ENCODE assay signal across 21 cellular contexts in the genomic region with DNA sequence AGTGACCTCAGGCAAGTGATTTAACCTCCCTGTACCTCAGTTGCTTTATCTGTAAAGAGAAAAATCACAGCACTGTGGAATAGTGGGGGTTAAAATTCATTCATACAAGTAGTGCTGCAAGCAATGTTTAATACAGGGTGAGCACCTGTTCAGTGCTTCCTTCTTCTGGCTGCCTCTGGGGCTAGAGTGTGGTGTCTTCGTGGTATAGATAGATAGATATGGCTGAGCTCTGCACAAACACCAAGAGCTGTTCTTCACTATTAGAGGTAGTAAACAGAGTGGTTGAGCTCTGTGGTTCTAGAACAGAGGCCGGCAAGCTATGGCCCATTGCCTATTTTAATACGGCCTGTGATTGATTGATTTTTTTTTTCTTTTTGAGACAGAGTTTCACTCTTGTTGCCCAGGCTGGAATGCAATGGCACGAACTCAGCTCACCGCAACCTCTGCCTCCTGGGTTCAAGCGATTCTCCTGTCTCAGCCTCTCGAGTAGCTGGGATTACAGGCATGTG. TPM values are rescaled to one million over a fixed set of nuclear protein-coding genes. Genes with fewer than 3 reads are reported as not detected.
DNase-seq lines count a peak whose midpoint lies in the region; ATAC-seq and TF ChIP-seq lines count a peak whose summit lies in the region.
"Had no signal": no experiment of that assay in that cellular context is flagged by ENCODE, and none has a peak within 500 bp of the region (broad histone marks: within the 10 kb centered on the region; RNA-seq: fewer than 3 reads in every experiment).

No MANE protein-coding gene starts in this region.

- no peaks in the 10 kb centered on the region for H3K9me3 Mint-ChIP-seq in activated CD4-positive, alpha-beta T cell treated with anti-CD3 and anti-CD28 coated beads, Interleukin-2, amount 10 ng/mL, durations not matched to agents 7 days and 5 days
- H3K9me3 Mint-ChIP-seq: naive thymus-derived CD4-positive, alpha-beta T cell had no signal

- H3K9me3 ChIP-seq in SJSA1 (replicated peaks) (no peaks in the 10 kb centered on the region), left lung (no peaks in the 10 kb centered on the region), uterus (no peaks in the 10 kb centered on the region)
- H3K9me3 ChIP-seq: left ventricle myocardium inferior, upper lobe of right lung had no signal

- H3K4me1 ChIP-seq in SJSA1 (replicated peaks) (peaks cover 66% of the 10 kb centered on the region), left lung (peaks cover 27 to 86% of the 10 kb centered on the region in 2 donors), uterus (no peaks in the 10 kb centered on the region)

- H3K27ac Mint-ChIP-seq in activated CD4-positive, alpha-beta T cell treated with anti-CD3 and anti-CD28 coated beads, Interleukin-2, amount 10 ng/mL, durations not matched to agents 7 days and 5 days, result peak overlapping the region; percentile 25

- TF ChIP-seq CTCF in left lung (IDR thresholded peaks at IDR 0.05) (no peak), uterus (IDR thresholded peaks at IDR 0.05) (no peak)

- no peak overlapping the region for H3K4me3 Mint-ChIP-seq in activated CD4-positive, alpha-beta T cell treated with anti-CD3 and anti-CD28 coated beads, Interleukin-2, amount 10 ng/mL, durations not matched to agents 7 days and 5 days
- H3K4me3 Mint-ChIP-seq: CD14-positive monocyte; naive thymus-derived CD4-positive, alpha-beta T cell had no signal

- ATAC-seq in left lung, result no peak
- ATAC-seq: naive thymus-derived CD4-positive, alpha-beta T cell; sciatic nerve; upper lobe of right lung had no signal

- H3K27me3 ChIP-seq in SJSA1 (replicated peaks) (no peaks in the 10 kb centered on the region), left lung (no peaks in the 10 kb centered on the region), uterus (no peaks in the 10 kb centered on the region)
- H3K27me3 ChIP-seq: upper lobe of right lung had no signal

- peaks cover 49% of the 10 kb centered on the region for H3K4me1 Mint-ChIP-seq in activated CD4-positive, alpha-beta T cell treated with anti-CD3 and anti-CD28 coated beads, Interleukin-2, amount 10 ng/mL, durations not matched to agents 7 days and 5 days

- TF ChIP-seq POLR2A in uterus (IDR thresholded peaks at IDR 0.05), result no peak

- intact Hi-C loops in left lung (cut with DNase I), result no loop called here
- intact Hi-C loops in uterus (cut with DNase I; ENCODE audit: low total_unique reads), result no loop called here

- H3K27ac ChIP-seq in SJSA1 (peak overlapping the region; percentile 92), left lung (peak overlapping the region; percentile 53 to 78), skin epidermis (peak overlapping the region in 12 of 21 experiments; percentile 9 to 83 (median 64)), uterus (no peak overlapping the region)
- H3K27ac ChIP-seq: left ventricle myocardium inferior, upper lobe of right lung, WERI-Rb-1 had no signal

- peak; percentile 22 for DNase-seq in activated CD4-positive, alpha-beta T cell treated with anti-CD3 and anti-CD28 coated beads, Interleukin-2, amount 10 ng/mL, durations not matched to agents 7 days and 5 days
- DNase-seq in activated CD4-positive, alpha-beta T cell treated with anti-CD3 and anti-CD28 coated beads for 1 hour, result no peak
- DNase-seq in SJSA1 (ENCODE audit: low read depth in 1 of 2, low spot score in 2 of 2), result no peak
- DNase-seq in left lung, result no peak
- no peak for DNase-seq in activated CD8-positive, alpha-beta memory T cell treated with anti-CD3 and anti-CD28 coated beads for 24 hours
- DNase-seq in uterus, result no peak
- DNase-seq in ecto neural progenitor cell (ENCODE audit: low spot score), result no peak
- DNase-seq: activated naive CD4-positive, alpha-beta T cell treated with anti-CD3 and anti-CD28 coated beads, Interleukin-2, amount 50 U/mL, for 16 hours; foreskin fibroblast; GOT3; left ventricle myocardium inferior; naive thymus-derived CD4-positive, alpha-beta T cell; NCI-H526 treated with DMSO at 0.1 percent for 48 hours; PC-3; stimulated activated CD4-positive, alpha-beta T cell treated with anti-CD3 and anti-CD28 coated beads, Interleukin-4, amount 100 ng/mL, for 4 hours; SW 1271; upper lobe of right lung; WERI-Rb-1 had no signal

- peaks cover 16% of the 10 kb centered on the region for H3K36me3 Mint-ChIP-seq in activated CD4-positive, alpha-beta T cell treated with anti-CD3 and anti-CD28 coated beads, Interleukin-2, amount 10 ng/mL, durations not matched to agents 7 days and 5 days (ENCODE audit: low read depth)

- H3K36me3 ChIP-seq in SJSA1, result peaks cover 8% of the 10 kb centered on the region; the same call in 1 of the 2 replicates
- H3K36me3 ChIP-seq in left lung, result peaks cover 0 to 30% of the 10 kb centered on the region in 2 donors
- H3K36me3 ChIP-seq in uterus, result no peaks in the 10 kb centered on the region
- H3K36me3 ChIP-seq: left ventricle myocardium inferior, upper lobe of right lung had no signal

- H3K4me3 ChIP-seq in SJSA1, result no peak overlapping the region
- no peak overlapping the region for H3K4me3 ChIP-seq in left lung
- H3K4me3 ChIP-seq in skin epidermis, result no peak overlapping the region
- no peak overlapping the region for H3K4me3 ChIP-seq in uterus
- H3K4me3 ChIP-seq: left ventricle myocardium inferior, upper lobe of right lung had no signal

- CTCF ChIA-PET in activated CD4-positive, alpha-beta T cell treated with anti-CD3 and anti-CD28 coated beads, Interleukin-2, amount 10 ng/mL, durations not matched to agents 7 days and 5 days (lab: Charles Lee), result interaction anchor here (1.0 to 2.2 kb wide), 3 partner anchors 9 to 13 kb away, joined by 4 to 10 read pairs (median 7); no protein-coding TSS in a partner anchor

- POLR2A ChIA-PET in activated CD4-positive, alpha-beta T cell treated with anti-CD3 and anti-CD28 coated beads, Interleukin-2, amount 10 ng/mL, durations not matched to agents 7 days and 5 days (lab: Charles Lee), result no interaction called here

- H3K27me3 Mint-ChIP-seq in activated CD4-positive, alpha-beta T cell treated with anti-CD3 and anti-CD28 coated beads, Interleukin-2, amount 10 ng/mL, durations not matched to agents 7 days and 5 days, result no peaks in the 10 kb centered on the region
- H3K27me3 Mint-ChIP-seq: naive thymus-derived CD4-positive, alpha-beta T cell had no signal

RNA-seq across cellular contexts. Expression of a gene that starts 32.9 kb away (rescaled TPM):
- total RNA-seq in activated CD4-positive, alpha-beta T cell treated with anti-CD3 and anti-CD28 coated beads, Interleukin-2, amount 10 ng/mL, durations not matched to agents 7 days and 5 days, result 10 to 100 TPM; 48.6 to 54.5 TPM
- total RNA-seq in SJSA1 (2014; rRNA removed; shearing (Covaris generic)), result 18.6 and 21.8 TPM in 2 replicates
- total RNA-seq in left lung, result 10 to 100 TPM; 68.7 to 87.6 TPM
- total RNA-seq in uterus, result 10 to 100 TPM in 2 of 4 donors, 1 to 10 TPM in 2; 7.2 to 52.0 (median 22.1) TPM

RNA-seq across cellular contexts. Expression of a gene that starts 47.3 kb away (rescaled TPM):
- 10 to 100 TPM; 56.0 to 63.0 TPM for total RNA-seq in activated CD4-positive, alpha-beta T cell treated with anti-CD3 and anti-CD28 coated beads, Interleukin-2, amount 10 ng/mL, durations not matched to agents 7 days and 5 days
- total RNA-seq in SJSA1 (2014; rRNA removed; shearing (Covaris generic)), result 1.3 and 2.2 TPM in 2 replicates
- total RNA-seq in left lung, result 10 to 100 TPM; 12.8 to 41.5 TPM
- total RNA-seq in uterus, result 10 to 100 TPM; 12.7 to 35.1 (median 24.7) TPM

Comparison
In these comparisons a context has a peak if more than half of its experiments do, and no peak if none do; other contexts are left out.
1. H3K27ac ChIP-seq: peak in SJSA1 (single experiment), left lung (2 of 2) and skin epidermis (12 of 21); none in uterus (0 of 2).